8 cellular contexts compared by ENCODE assay signal in the genomic region with DNA sequence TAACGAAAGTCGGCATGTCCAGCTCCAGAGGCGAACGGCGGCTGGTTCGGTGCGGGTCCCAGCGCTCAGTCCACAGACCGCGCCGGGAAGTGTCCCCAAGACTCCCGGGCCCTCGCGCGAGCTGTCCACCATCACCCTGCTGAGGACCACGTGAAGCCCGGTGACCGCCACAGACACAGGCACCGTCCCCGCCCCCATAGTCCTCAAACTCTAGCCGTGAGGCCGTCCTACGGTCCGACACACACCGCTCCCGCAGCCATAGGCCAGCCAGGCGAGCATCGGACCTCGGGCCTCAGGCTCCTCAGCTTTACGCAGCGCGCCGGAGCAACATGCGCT. TPM values are rescaled to one million over a fixed set of nuclear protein-coding genes. Genes with fewer than 3 reads are reported as not detected.
A peak's percentile ranks its signal among the peaks of the same experiment; 100 is the strongest.
DNase-seq lines count a peak whose midpoint lies in the region; ATAC-seq and TF ChIP-seq lines count a peak whose summit lies in the region.

No MANE protein-coding gene starts in this region.

- H3K27me3 Mint-ChIP-seq in glutamatergic neuron (ENCODE audit: unreplicated experiment) = peaks cover 5% of the 10 kb centered on the region

- H3K4ac ChIP-seq in trophoblast cell (ENCODE audit: low read depth, low read length) = peak overlapping the region; percentile 56

- H3K4me2 ChIP-seq in DND-41 (ENCODE audit: insufficient read depth, low read length) (peak overlapping the region; percentile 67), trophoblast cell (ENCODE audit: low read length) (peak overlapping the region; percentile 87)

- no CpG with 5 or more reads among the region's 34 CpGs for WGBS in trophoblast cell (ENCODE audit: extremely low coverage, insufficient coverage, insufficient read length)

- H3K4me1 ChIP-seq in DND-41 (ENCODE audit: insufficient read depth, low read length) = peaks cover 28% of the 10 kb centered on the region
- peaks cover 9 to 20% of the 10 kb centered on the region in 2 experiments for H3K4me1 ChIP-seq in trophoblast cell (ENCODE audit: control insufficient read depth in 1 of 2, insufficient read depth in 2 of 2, low read length in 2 of 2)

- H3K4me3 ChIP-seq in DND-41 (ENCODE audit: low read depth in 1 of 2, low read length in 2 of 2) = peak overlapping the region; percentile 38 to 73
- H3K4me3 ChIP-seq in WERI-Rb-1 (ENCODE audit: low read depth, low read length) = peak overlapping the region; percentile 88
- peak overlapping the region; percentile 94 for H3K4me3 ChIP-seq in trophoblast cell (ENCODE audit: low read depth, low read length)

- no peaks in the 10 kb centered on the region for H3K9me3 ChIP-seq in DND-41 (ENCODE audit: insufficient read depth, low read length, severe bottlenecking)
- no peaks in the 10 kb centered on the region for H3K9me3 ChIP-seq in WERI-Rb-1 (ENCODE audit: severe bottlenecking)
- no peaks in the 10 kb centered on the region for H3K9me3 ChIP-seq in trophoblast cell (ENCODE audit: insufficient read depth, low read depth, low read length)

- H3K36me3 Mint-ChIP-seq in glutamatergic neuron (ENCODE audit: unreplicated experiment) = no peaks in the 10 kb centered on the region

- peak overlapping the region; percentile 92 for H2AFZ ChIP-seq in DND-41 (ENCODE audit: low read depth, low read length)
- peak overlapping the region; percentile 41 for H2AFZ ChIP-seq in trophoblast cell (ENCODE audit: insufficient read depth, low read length, poor library complexity)

- H3K23ac ChIP-seq in trophoblast cell (ENCODE audit: low read length) = no peak overlapping the region

- H2BK120ac ChIP-seq in trophoblast cell (ENCODE audit: insufficient read depth, low read length, poor library complexity) = peak overlapping the region; percentile 54

- H3K4me1 Mint-ChIP-seq in glutamatergic neuron (ENCODE audit: low read depth, unreplicated experiment) = no peaks in the 10 kb centered on the region

- peaks cover 25% of the 10 kb centered on the region for H3K79me1 ChIP-seq in trophoblast cell (ENCODE audit: low read length)

- peak overlapping the region; percentile 62 for H3K18ac ChIP-seq in trophoblast cell (ENCODE audit: low read length)

- no peaks in the 10 kb centered on the region for H4K20me1 ChIP-seq in DND-41 (ENCODE audit: insufficient read depth, low read length)

- TF ChIP-seq CTCF in DND-41 (IDR thresholded peaks at IDR 0.05; ENCODE audit: borderline replicate concordance, extremely low read depth, low read length, poor library complexity, severe bottlenecking) = no peak
- TF ChIP-seq CTCF in GM20000 (IDR thresholded peaks at IDR 0.05; ENCODE audit: extremely low read depth, missing control alignments) = no peak
- TF ChIP-seq CTCF in WERI-Rb-1 (IDR thresholded peaks at IDR 0.05; ENCODE audit: low read depth, low read length) = no peak
- TF ChIP-seq CTCF in glutamatergic neuron (IDR thresholded peaks at IDR 0.05; ENCODE audit: partially characterized antibody, unreplicated experiment) = no peak

- peak overlapping the region; percentile 13 for H2AK5ac ChIP-seq in trophoblast cell (ENCODE audit: low read length)

- peak overlapping the region; percentile 88 for H4K91ac ChIP-seq in trophoblast cell (ENCODE audit: low read depth, low read length)

- H4K12ac ChIP-seq in trophoblast cell (ENCODE audit: low read depth, low read length) = peak overlapping the region; percentile 84

- H3K4me3 Mint-ChIP-seq in glutamatergic neuron (ENCODE audit: unreplicated experiment) = peak overlapping the region; percentile 94

- peak overlapping the region; percentile 82 for H4K8ac ChIP-seq in trophoblast cell (ENCODE audit: low read depth, low read length)

- H3K27ac ChIP-seq in DND-41 (ENCODE audit: low read length) (peak overlapping the region; percentile 84), WERI-Rb-1 (peak overlapping the region; percentile 91), trophoblast cell (ENCODE audit: low read depth, low read length) (peak overlapping the region; percentile 95)

- no peaks in the 10 kb centered on the region for H3K27me3 ChIP-seq in DND-41 (ENCODE audit: insufficient read depth, low read length, poor library complexity)
- no peaks in the 10 kb centered on the region for H3K27me3 ChIP-seq in WERI-Rb-1 (ENCODE audit: insufficient read depth, low read depth, severe bottlenecking)
- H3K27me3 ChIP-seq in trophoblast cell (ENCODE audit: insufficient read depth, low read length) = no peaks in the 10 kb centered on the region

- H3K9me3 Mint-ChIP-seq in glutamatergic neuron (ENCODE audit: unreplicated experiment) = peaks cover 4% of the 10 kb centered on the region

- DNase-seq in DND-41 (no peak), GM20000 (ENCODE audit: low spot score) (peak; percentile 46), WERI-Rb-1 (peak; percentile 71), glutamatergic neuron (peak; percentile 61), trophoblast cell (peak in 1 of 2 donors; percentile 74), SHP77 treated with DMSO at 0.1 percent for 48 hours (lab: John Stamatoyannopoulos, UW) (no peak)
- DNase-seq in central memory CD4-positive, alpha-beta T cell = no peak

- H3K9ac ChIP-seq in DND-41 (ENCODE audit: low read depth, low read length) = peak overlapping the region; percentile 61
- H3K9ac ChIP-seq in trophoblast cell (ENCODE audit: low read length) = peak overlapping the region; percentile 87

- H3K36me3 ChIP-seq in DND-41 (ENCODE audit: insufficient read depth, low read length) (peaks cover 41% of the 10 kb centered on the region), WERI-Rb-1 (peaks cover 42% of the 10 kb centered on the region), trophoblast cell (ENCODE audit: control insufficient read depth in 1 of 2, insufficient read depth in 2 of 2, low read length in 2 of 2) (peaks cover 14 to 21% of the 10 kb centered on the region in 2 experiments)

- H2BK12ac ChIP-seq in trophoblast cell (ENCODE audit: low read length) = no peak overlapping the region

- ATAC-seq in DND-41 (ENCODE audit: insufficient read depth, low read depth) (no peak; the same call in 1 of the 3 replicates), HG03460 (IDR thresholded peaks at IDR 0.05; ENCODE audit: unreplicated experiment) (peak; percentile 37)

- H3K27ac Mint-ChIP-seq in glutamatergic neuron (ENCODE audit: unreplicated experiment) = peak overlapping the region; percentile 85

- H3K14ac ChIP-seq in trophoblast cell (ENCODE audit: low read length) = peak overlapping the region; percentile 90

- H3K79me2 ChIP-seq in DND-41 (ENCODE audit: insufficient read depth, low read length) (peaks cover 25% of the 10 kb centered on the region), trophoblast cell (ENCODE audit: control insufficient read depth, insufficient read depth, low read length, poor library complexity) (peaks cover 5% of the 10 kb centered on the region)

- peak overlapping the region; percentile 70 for H2BK5ac ChIP-seq in trophoblast cell (ENCODE audit: low read depth, low read length, poor library complexity)

RNA-seq across cellular contexts. Expression of gene SETD4, which starts 0.5 kb away (rescaled TPM):
- total RNA-seq in glutamatergic neuron (ENCODE audit: unreplicated experiment) = 21.3 TPM
- 17.4 and 20.0 TPM in 2 replicates for polyA plus RNA-seq in trophoblast cell (2013)

RNA-seq across cellular contexts. Expression of gene CBR1, which starts 10.0 kb away (rescaled TPM):
- 18.2 TPM for total RNA-seq in glutamatergic neuron (ENCODE audit: unreplicated experiment)
- polyA plus RNA-seq in trophoblast cell (2013) = 5.0 and 5.6 TPM in 2 replicates

Comparison
In these comparisons a context has a peak if more than half of its experiments do, and no peak if none do; other contexts are left out.
1. DNase-seq: peak in GM20000 (single experiment), WERI-Rb-1 (single experiment) and glutamatergic neuron (single experiment); none in DND-41 (single experiment), central memory CD4-positive, alpha-beta T cell (single experiment) and SHP77 treated with DMSO at 0.1 percent for 48 hours (single experiment).
2. Peak in every context shown above with its lines, with median percentiles within 50 percentile points of each other: H3K27ac ChIP-seq and H3K4me3 ChIP-seq.